Comparison of ENCODE assay signal across 8 cellular contexts in the genomic region with DNA sequence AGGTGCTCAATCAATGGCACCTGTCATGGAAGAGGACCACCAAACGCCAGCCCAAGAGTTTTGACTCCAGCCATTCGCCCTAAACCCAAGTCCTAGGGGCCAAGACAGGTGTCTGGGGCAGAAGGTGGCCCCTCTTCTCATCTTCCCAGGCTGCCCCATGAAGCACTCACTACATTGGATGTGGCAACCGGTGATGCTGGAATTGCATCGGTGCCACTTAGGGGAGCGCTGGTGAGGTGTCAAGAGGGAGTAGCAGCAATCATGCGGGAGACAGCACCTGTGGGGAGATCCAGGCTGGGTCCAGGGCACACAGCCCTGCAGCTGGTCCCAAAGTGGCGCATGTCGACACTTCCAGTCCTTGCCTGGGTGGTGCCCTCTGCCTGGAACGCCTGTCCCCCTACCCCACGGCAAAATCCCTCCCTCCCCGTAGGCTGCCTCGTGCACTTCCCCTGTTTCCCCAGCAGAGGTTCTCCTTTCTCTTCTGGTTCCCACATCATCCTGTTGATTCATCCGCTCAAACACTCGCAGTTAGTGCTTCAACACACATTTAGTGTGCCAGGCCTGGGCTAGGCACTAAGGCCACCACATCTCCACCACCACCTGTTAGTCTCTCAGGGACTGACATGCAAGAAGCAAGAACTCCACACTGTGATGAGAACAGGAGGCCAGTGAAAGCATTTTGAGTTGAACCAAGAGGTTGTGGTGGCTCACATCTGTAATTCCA. TPM values are rescaled to one million over a fixed set of nuclear protein-coding genes. Genes with fewer than 3 reads are reported as not detected.
DNase-seq lines count a peak whose midpoint lies in the region; ATAC-seq and TF ChIP-seq lines count a peak whose summit lies in the region.

No MANE protein-coding gene starts in this region.

- TF ChIP-seq CTCF in neural crest cell (conservative IDR thresholded peaks at IDR 0.05), result peak; percentile 75

- peaks cover 2% of the 10 kb centered on the region for H3K4me1 Mint-ChIP-seq in activated CD4-positive, alpha-beta memory T cell treated with anti-CD3 and anti-CD28 coated beads for 36 hours (ENCODE audit: low read depth)
- H3K4me1 Mint-ChIP-seq in neural crest cell, result peaks cover 4% of the 10 kb centered on the region

- ATAC-seq in HG03175 (IDR thresholded peaks at IDR 0.05; ENCODE audit: unreplicated experiment), result no peak

- POLR2A ChIA-PET in activated CD4-positive, alpha-beta memory T cell treated with anti-CD3 and anti-CD28 coated beads for 36 hours (lab: Charles Lee), result no interaction called here

- H3K27ac Mint-ChIP-seq in activated CD4-positive, alpha-beta memory T cell treated with anti-CD3 and anti-CD28 coated beads for 36 hours, result no peak overlapping the region
- H3K27ac Mint-ChIP-seq in neural crest cell (ENCODE audit: unreplicated experiment), result no peak overlapping the region

- peaks cover 3% of the 10 kb centered on the region for H3K27me3 Mint-ChIP-seq in activated CD4-positive, alpha-beta memory T cell treated with anti-CD3 and anti-CD28 coated beads for 36 hours
- peaks cover 2% of the 10 kb centered on the region for H3K27me3 Mint-ChIP-seq in neural crest cell (ENCODE audit: low read depth)

- CTCF ChIA-PET in activated CD4-positive, alpha-beta memory T cell treated with anti-CD3 and anti-CD28 coated beads for 36 hours (lab: Charles Lee), result interaction anchor here (1.1 to 2.4 kb wide), 6 partner anchors 10 to 393 kb away, joined by 3 to 19 read pairs (median 4); no protein-coding TSS in a partner anchor

- intact Hi-C loops in activated CD4-positive, alpha-beta memory T cell treated with anti-CD3 and anti-CD28 coated beads for 36 hours (cut with micrococcal nuclease), result loop anchor here (1.0 to 5.0 kb wide), 2 partner anchors 52 to 87 kb away; a partner anchor contains a TSS

- H3K9me3 Mint-ChIP-seq in activated CD4-positive, alpha-beta memory T cell treated with anti-CD3 and anti-CD28 coated beads for 36 hours, result no peaks in the 10 kb centered on the region
- peaks cover 10% of the 10 kb centered on the region for H3K9me3 Mint-ChIP-seq in neural crest cell

- H3K36me3 Mint-ChIP-seq in activated CD4-positive, alpha-beta memory T cell treated with anti-CD3 and anti-CD28 coated beads for 36 hours, result no peaks in the 10 kb centered on the region
- H3K36me3 Mint-ChIP-seq in neural crest cell (ENCODE audit: low read depth), result no peaks in the 10 kb centered on the region

- H3K4me3 Mint-ChIP-seq in activated CD4-positive, alpha-beta memory T cell treated with anti-CD3 and anti-CD28 coated beads for 36 hours, result no peak overlapping the region
- no peak overlapping the region for H3K4me3 Mint-ChIP-seq in neural crest cell

- DNase-seq in activated T-cell treated with anti-CD3 and anti-CD28 coated beads for 24 hours (ENCODE audit: low read depth), result peak; percentile 16
- no peak for DNase-seq in activated T-cell treated with anti-CD3 and anti-CD28 coated beads for 4 hours
- peak; percentile 45 for DNase-seq in NCI-H1105 (lab: John Stamatoyannopoulos, UW)
- DNase-seq in activated CD4-positive, alpha-beta memory T cell treated with anti-CD3 and anti-CD28 coated beads for 36 hours, result peak; percentile 51
- DNase-seq in fibroblast of peridontal ligament (ENCODE audit: extremely low read depth), result peak; percentile 62
- peak; percentile 45 for DNase-seq in neural crest cell (ENCODE audit: low read depth, low spot score)
- no peak for DNase-seq in NCI-H187 treated with DMSO at 0.1 percent for 48 hours (lab: John Stamatoyannopoulos, UW)

RNA-seq across cellular contexts. Expression of a gene that starts 18.5 kb away (rescaled TPM):
- under 1 TPM in 1 of 2 experiments, not detected in 1; 0.07 TPM for total RNA-seq in activated CD4-positive, alpha-beta memory T cell treated with anti-CD3 and anti-CD28 coated beads for 36 hours
- total RNA-seq in neural crest cell, result not detected in 2 replicates

RNA-seq across cellular contexts. Expression of a gene that starts 30.8 kb away (rescaled TPM):
- not detected for total RNA-seq in activated CD4-positive, alpha-beta memory T cell treated with anti-CD3 and anti-CD28 coated beads for 36 hours
- not detected in 2 replicates for total RNA-seq in neural crest cell

RNA-seq across cellular contexts. Expression of a gene that starts 38.3 kb away (rescaled TPM):
- total RNA-seq in activated CD4-positive, alpha-beta memory T cell treated with anti-CD3 and anti-CD28 coated beads for 36 hours, result not detected
- total RNA-seq in neural crest cell, result not detected in 2 replicates

Comparison
In these comparisons a context has a peak if more than half of its experiments do, and no peak if none do; other contexts are left out.
1. DNase-seq: peak in activated T-cell treated with anti-CD3 and anti-CD28 coated beads for 24 hours (single experiment), NCI-H1105 (single experiment), activated CD4-positive, alpha-beta memory T cell treated with anti-CD3 and anti-CD28 coated beads for 36 hours (single experiment), fibroblast of peridontal ligament (single experiment) and neural crest cell (single experiment); none in activated T-cell treated with anti-CD3 and anti-CD28 coated beads for 4 hours (single experiment) and NCI-H187 treated with DMSO at 0.1 percent for 48 hours (single experiment).